In the genomic region with DNA sequence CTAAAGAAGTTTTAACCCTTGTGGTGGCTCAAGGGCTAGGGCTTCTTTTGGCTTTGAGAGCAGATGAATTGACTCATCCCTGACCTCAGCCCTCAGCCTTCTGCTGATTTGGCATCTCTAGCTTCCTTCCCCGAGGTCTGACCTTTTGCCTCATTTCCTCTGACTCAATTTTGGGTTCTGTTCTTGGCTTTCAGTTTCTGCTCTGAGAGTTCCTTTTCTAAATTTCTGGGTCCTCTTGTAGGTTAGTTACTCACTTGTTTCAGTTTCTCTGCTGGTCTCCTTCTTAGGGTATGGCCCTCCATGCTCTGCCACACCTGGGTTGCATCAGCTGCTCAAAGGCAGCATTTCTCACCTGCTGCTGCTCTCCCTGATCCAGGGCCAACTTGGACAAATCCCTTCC, we compare ENCODE assay signal across 1 cellular context.
TF ChIP-seq lines count a peak whose summit lies in the region.

No MANE protein-coding gene starts in this region.

TF ChIP-seq in GM12878, 131 proteins besides CTCF, POLR2A, EP300 and RAD21 (continued from another document and continues in another):
- TF ChIP-seq ELK1 (IDR thresholded peaks at IDR 0.05; ENCODE audit: low read depth, low read length) (no peak), NKRF (conservative IDR thresholded peaks at IDR 0.05) (no peak), CREB1 (IDR thresholded peaks at IDR 0.05; ENCODE audit: low read depth) (peak; percentile 93), NR2C1 (IDR thresholded peaks at IDR 0.05) (peak; percentile 60), RELB (IDR thresholded peaks at IDR 0.05; ENCODE audit: low read depth) (no peak), CHD4 (IDR thresholded peaks at IDR 0.05) (no peak), SREBF2 (IDR thresholded peaks at IDR 0.05; ENCODE audit: low read length) (no peak), POLR2AphosphoS2 (IDR thresholded peaks at IDR 0.05; ENCODE audit: low read depth, low read length) (no peak), WRNIP1 (IDR thresholded peaks at IDR 0.05; ENCODE audit: borderline replicate concordance, low read depth, low read length) (no peak), SIX5 (IDR thresholded peaks at IDR 0.05; ENCODE audit: low read depth, low read length, severe bottlenecking) (no peak), NRF1 (conservative IDR thresholded peaks at IDR 0.05; ENCODE audit: low read depth, low read length) (no peak), MEF2A (IDR thresholded peaks at IDR 0.05; ENCODE audit: insufficient read depth, low read depth, low read length) (0 out of 2 replicates have a peak, but pooled peaks have one; percentile 65), ZSCAN29 (IDR thresholded peaks at IDR 0.05) (no peak), SREBF1 (IDR thresholded peaks at IDR 0.05; ENCODE audit: low read length) (no peak), RUNX3 (IDR thresholded peaks at IDR 0.05; ENCODE audit: low read length) (peak; percentile 98), CUX1 (IDR thresholded peaks at IDR 0.05; ENCODE audit: insufficient replicate concordance, low read depth, low read length) (no peak), MTA2 (IDR thresholded peaks at IDR 0.05; ENCODE audit: low read depth) (peak; percentile 56; the same call in 1 of the 2 replicates), GABPA (IDR thresholded peaks at IDR 0.05; ENCODE audit: low read depth) (peak; percentile 87), ZBTB33 (IDR thresholded peaks at IDR 0.05) (no peak), BCL3 (IDR thresholded peaks at IDR 0.05; ENCODE audit: borderline replicate concordance, insufficient read depth, low read depth, low read length, poor library complexity, severe bottlenecking) (peak; percentile 66), POLR2AphosphoS5 (IDR thresholded peaks at IDR 0.05; ENCODE audit: low read length) (no peak), STAT3 (IDR thresholded peaks at IDR 0.05; ENCODE audit: low read depth, low read length) (no peak), JUNB (IDR thresholded peaks at IDR 0.05) (peak; percentile 94), STAT1 (conservative IDR thresholded peaks at IDR 0.05) (no peak), MXI1 (IDR thresholded peaks at IDR 0.05; ENCODE audit: low read depth, low read length) (no peak)
- TF ChIP-seq, protein P1, sequence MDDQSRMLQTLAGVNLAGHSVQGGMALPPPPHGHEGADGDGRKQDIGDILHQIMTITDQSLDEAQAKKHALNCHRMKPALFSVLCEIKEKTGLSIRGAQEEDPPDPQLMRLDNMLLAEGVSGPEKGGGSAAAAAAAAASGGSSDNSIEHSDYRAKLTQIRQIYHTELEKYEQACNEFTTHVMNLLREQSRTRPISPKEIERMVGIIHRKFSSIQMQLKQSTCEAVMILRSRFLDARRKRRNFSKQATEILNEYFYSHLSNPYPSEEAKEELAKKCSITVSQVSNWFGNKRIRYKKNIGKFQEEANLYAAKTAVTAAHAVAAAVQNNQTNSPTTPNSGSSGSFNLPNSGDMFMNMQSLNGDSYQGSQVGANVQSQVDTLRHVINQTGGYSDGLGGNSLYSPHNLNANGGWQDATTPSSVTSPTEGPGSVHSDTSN (IDR thresholded peaks at IDR 0.05; ENCODE audit: insufficient replicate concordance, low read depth, low read length): no peak
- TF ChIP-seq, protein P2, sequence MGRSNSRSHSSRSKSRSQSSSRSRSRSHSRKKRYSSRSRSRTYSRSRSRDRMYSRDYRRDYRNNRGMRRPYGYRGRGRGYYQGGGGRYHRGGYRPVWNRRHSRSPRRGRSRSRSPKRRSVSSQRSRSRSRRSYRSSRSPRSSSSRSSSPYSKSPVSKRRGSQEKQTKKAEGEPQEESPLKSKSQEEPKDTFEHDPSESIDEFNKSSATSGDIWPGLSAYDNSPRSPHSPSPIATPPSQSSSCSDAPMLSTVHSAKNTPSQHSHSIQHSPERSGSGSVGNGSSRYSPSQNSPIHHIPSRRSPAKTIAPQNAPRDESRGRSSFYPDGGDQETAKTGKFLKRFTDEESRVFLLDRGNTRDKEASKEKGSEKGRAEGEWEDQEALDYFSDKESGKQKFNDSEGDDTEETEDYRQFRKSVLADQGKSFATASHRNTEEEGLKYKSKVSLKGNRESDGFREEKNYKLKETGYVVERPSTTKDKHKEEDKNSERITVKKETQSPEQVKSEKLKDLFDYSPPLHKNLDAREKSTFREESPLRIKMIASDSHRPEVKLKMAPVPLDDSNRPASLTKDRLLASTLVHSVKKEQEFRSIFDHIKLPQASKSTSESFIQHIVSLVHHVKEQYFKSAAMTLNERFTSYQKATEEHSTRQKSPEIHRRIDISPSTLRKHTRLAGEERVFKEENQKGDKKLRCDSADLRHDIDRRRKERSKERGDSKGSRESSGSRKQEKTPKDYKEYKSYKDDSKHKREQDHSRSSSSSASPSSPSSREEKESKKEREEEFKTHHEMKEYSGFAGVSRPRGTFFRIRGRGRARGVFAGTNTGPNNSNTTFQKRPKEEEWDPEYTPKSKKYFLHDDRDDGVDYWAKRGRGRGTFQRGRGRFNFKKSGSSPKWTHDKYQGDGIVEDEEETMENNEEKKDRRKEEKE (IDR thresholded peaks at IDR 0.05): no peak
- TF ChIP-seq, protein P3, sequence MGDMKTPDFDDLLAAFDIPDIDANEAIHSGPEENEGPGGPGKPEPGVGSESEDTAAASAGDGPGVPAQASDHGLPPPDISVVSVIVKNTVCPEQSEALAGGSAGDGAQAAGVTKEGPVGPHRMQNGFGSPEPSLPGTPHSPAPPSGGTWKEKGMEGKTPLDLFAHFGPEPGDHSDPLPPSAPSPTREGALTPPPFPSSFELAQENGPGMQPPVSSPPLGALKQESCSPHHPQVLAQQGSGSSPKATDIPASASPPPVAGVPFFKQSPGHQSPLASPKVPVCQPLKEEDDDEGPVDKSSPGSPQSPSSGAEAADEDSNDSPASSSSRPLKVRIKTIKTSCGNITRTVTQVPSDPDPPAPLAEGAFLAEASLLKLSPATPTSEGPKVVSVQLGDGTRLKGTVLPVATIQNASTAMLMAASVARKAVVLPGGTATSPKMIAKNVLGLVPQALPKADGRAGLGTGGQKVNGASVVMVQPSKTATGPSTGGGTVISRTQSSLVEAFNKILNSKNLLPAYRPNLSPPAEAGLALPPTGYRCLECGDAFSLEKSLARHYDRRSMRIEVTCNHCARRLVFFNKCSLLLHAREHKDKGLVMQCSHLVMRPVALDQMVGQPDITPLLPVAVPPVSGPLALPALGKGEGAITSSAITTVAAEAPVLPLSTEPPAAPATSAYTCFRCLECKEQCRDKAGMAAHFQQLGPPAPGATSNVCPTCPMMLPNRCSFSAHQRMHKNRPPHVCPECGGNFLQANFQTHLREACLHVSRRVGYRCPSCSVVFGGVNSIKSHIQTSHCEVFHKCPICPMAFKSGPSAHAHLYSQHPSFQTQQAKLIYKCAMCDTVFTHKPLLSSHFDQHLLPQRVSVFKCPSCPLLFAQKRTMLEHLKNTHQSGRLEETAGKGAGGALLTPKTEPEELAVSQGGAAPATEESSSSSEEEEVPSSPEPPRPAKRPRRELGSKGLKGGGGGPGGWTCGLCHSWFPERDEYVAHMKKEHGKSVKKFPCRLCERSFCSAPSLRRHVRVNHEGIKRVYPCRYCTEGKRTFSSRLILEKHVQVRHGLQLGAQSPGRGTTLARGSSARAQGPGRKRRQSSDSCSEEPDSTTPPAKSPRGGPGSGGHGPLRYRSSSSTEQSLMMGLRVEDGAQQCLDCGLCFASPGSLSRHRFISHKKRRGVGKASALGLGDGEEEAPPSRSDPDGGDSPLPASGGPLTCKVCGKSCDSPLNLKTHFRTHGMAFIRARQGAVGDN (IDR thresholded peaks at IDR 0.05): no peak
- TF ChIP-seq, protein P4, sequence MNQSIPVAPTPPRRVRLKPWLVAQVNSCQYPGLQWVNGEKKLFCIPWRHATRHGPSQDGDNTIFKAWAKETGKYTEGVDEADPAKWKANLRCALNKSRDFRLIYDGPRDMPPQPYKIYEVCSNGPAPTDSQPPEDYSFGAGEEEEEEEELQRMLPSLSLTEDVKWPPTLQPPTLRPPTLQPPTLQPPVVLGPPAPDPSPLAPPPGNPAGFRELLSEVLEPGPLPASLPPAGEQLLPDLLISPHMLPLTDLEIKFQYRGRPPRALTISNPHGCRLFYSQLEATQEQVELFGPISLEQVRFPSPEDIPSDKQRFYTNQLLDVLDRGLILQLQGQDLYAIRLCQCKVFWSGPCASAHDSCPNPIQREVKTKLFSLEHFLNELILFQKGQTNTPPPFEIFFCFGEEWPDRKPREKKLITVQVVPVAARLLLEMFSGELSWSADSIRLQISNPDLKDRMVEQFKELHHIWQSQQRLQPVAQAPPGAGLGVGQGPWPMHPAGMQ (IDR thresholded peaks at IDR 0.05; ENCODE audit: borderline replicate concordance): no peak
